In genomic region chr17:1779571-1780074, GRCh38 we compare ENCODE assay signal across 9 cellular contexts. TPM values are rescaled to one million over a fixed set of nuclear protein-coding genes. Genes with fewer than 3 reads are reported as not detected.
DNase-seq lines count a peak whose midpoint lies in the region; ATAC-seq, FAIRE-seq and TF ChIP-seq lines count a peak whose summit lies in the region.
"Had no signal": no experiment of that assay in that cellular context is flagged by ENCODE, and none has a peak within 500 bp of the region (broad histone marks: within the 10 kb centered on the region; RNA-seq: fewer than 3 reads in every experiment).

No MANE protein-coding gene starts in this region.

- no peaks in the 10 kb centered on the region for H3K9me3 Mint-ChIP-seq in MCF 10A (ENCODE audit: unreplicated experiment)
- H3K9me3 Mint-ChIP-seq in activated T-helper 17 cell treated with anti-CD3 and anti-CD28 coated beads, Interleukin-2, amount 50 U/mL, for 72 hours, result no peaks in the 10 kb centered on the region
- H3K9me3 Mint-ChIP-seq in activated naive CD4-positive, alpha-beta T cell treated with anti-CD3 and anti-CD28 coated beads, Interleukin-2, amount 50 U/mL, for 72 hours, result no peaks in the 10 kb centered on the region

- no peaks in the 10 kb centered on the region for H3K27me3 Mint-ChIP-seq in MCF 10A (ENCODE audit: insufficient read depth, unreplicated experiment)
- no peaks in the 10 kb centered on the region for H3K27me3 Mint-ChIP-seq in activated T-helper 17 cell treated with anti-CD3 and anti-CD28 coated beads, Interleukin-2, amount 50 U/mL, for 72 hours

- TSS peak; percentile 23 for BruUV-seq in MCF 10A (replicated peaks; lab: Mats Ljungman, UMichigan)

- H3K4me3 ChIP-seq in tibial artery, result peak overlapping the region; percentile 3 to 7

- no peak for ATAC-seq in activated T-helper 17 cell treated with anti-CD3 and anti-CD28 coated beads, Interleukin-2, amount 50 U/mL, for 72 hours (replicated peaks)
- ATAC-seq in activated naive CD4-positive, alpha-beta T cell treated with anti-CD3 and anti-CD28 coated beads, Interleukin-2, amount 50 U/mL, for 72 hours, result no peak

- CTCF ChIA-PET in MCF 10A (lab: Yijun Ruan, JAX), result interaction anchor here (0.5 to 14.6 kb wide), 4 partner anchors 11 to 146 kb away, joined by 3 to 211 read pairs (median 5); partner anchors contain the start of gene WDR81

- H3K36me3 ChIP-seq in tibial artery, result peaks cover 0 to 32% (median 23%) of the 10 kb centered on the region in 3 donors

- FAIRE-seq in HTR-8/SVneo (lab: Jason Lieb, UNC), result peak; percentile 75

- H3K27me3 ChIP-seq in tibial artery, result no peaks in the 10 kb centered on the region

- peak overlapping the region; percentile 49 for H3K4me3 Mint-ChIP-seq in MCF 10A (ENCODE audit: unreplicated experiment)
- no peak overlapping the region for H3K4me3 Mint-ChIP-seq in activated T-helper 17 cell treated with anti-CD3 and anti-CD28 coated beads, Interleukin-2, amount 50 U/mL, for 72 hours

- H3K4me1 Mint-ChIP-seq in MCF 10A (ENCODE audit: insufficient read depth, unreplicated experiment), result peaks cover 13% of the 10 kb centered on the region
- no peaks in the 10 kb centered on the region for H3K4me1 Mint-ChIP-seq in activated T-helper 17 cell treated with anti-CD3 and anti-CD28 coated beads, Interleukin-2, amount 50 U/mL, for 72 hours

- H3K27ac Mint-ChIP-seq in MCF 10A (ENCODE audit: low read depth, unreplicated experiment), result peak overlapping the region; percentile 83
- H3K27ac Mint-ChIP-seq in activated T-helper 17 cell treated with anti-CD3 and anti-CD28 coated beads, Interleukin-2, amount 50 U/mL, for 72 hours, result no peak overlapping the region
- H3K27ac Mint-ChIP-seq in activated naive CD4-positive, alpha-beta T cell treated with anti-CD3 and anti-CD28 coated beads, Interleukin-2, amount 50 U/mL, for 72 hours, result peak overlapping the region in 1 of 2 donors; percentile 36

- no peak for TF ChIP-seq CTCF in MCF 10A (IDR thresholded peaks at IDR 0.05; ENCODE audit: unreplicated experiment)
- no peak for TF ChIP-seq CTCF in tibial artery (IDR thresholded peaks at IDR 0.05)

- peak overlapping the region; percentile 95 to 99 for H3K27ac ChIP-seq in tibial artery
- H3K27ac ChIP-seq in caudate nucleus (ENCODE audit: low read depth, low read length), result no peak overlapping the region

- intact Hi-C loops in MCF 10A (cut with micrococcal nuclease) (no loop called here), tibial artery (cut with DNase I; ENCODE audit: low total_unique reads) (loop anchor here (2.0 kb wide), 1 partner anchor 55 kb away; the partner anchor contains the start of gene WDR81)

- no peaks in the 10 kb centered on the region for H3K9me3 ChIP-seq in tibial artery

- peak; percentile 91 for DNase-seq in HTR-8/SVneo (ENCODE audit: insufficient read length, low spot score)
- peak; percentile 88 for DNase-seq in MCF 10A (ENCODE audit: unreplicated experiment)
- peak; percentile 23 for DNase-seq in left kidney (ENCODE audit: low read depth, low spot score)
- DNase-seq in tibial artery, result peak; percentile 88 to 90
- no peak for DNase-seq in NAMALWA (ENCODE audit: low spot score)
- DNase-seq in caudate nucleus (lab: John Stamatoyannopoulos, UW), result no peak
- DNase-seq in activated naive CD4-positive, alpha-beta T cell treated with anti-CD3 and anti-CD28 coated beads, Interleukin-2, amount 50 U/mL, for 72 hours (ENCODE audit: low spot score in 2 of 2), result no peak
- DNase-seq: NCI-H187 treated with DMSO at 0.1 percent for 48 hours had no signal

- peaks cover 30% of the 10 kb centered on the region for H3K36me3 Mint-ChIP-seq in MCF 10A (ENCODE audit: insufficient read depth, unreplicated experiment)
- peaks cover 69% of the 10 kb centered on the region for H3K36me3 Mint-ChIP-seq in activated T-helper 17 cell treated with anti-CD3 and anti-CD28 coated beads, Interleukin-2, amount 50 U/mL, for 72 hours (ENCODE audit: low read depth)
- no peaks in the 10 kb centered on the region for H3K36me3 Mint-ChIP-seq in activated naive CD4-positive, alpha-beta T cell treated with anti-CD3 and anti-CD28 coated beads, Interleukin-2, amount 50 U/mL, for 72 hours

- H3K4me1 ChIP-seq in tibial artery, result peaks cover 0 to 63% (median 51%) of the 10 kb centered on the region in 4 donors

- POLR2A ChIA-PET in MCF 10A (lab: Yijun Ruan, JAX), result interaction anchor here (0.8 to 3.0 kb wide), 19 partner anchors 8 to 246 kb away, joined by 3 to 45 read pairs (median 5); partner anchors contain the start of genes RPA1, RTN4RL1 and SMYD4

RNA-seq across cellular contexts. Expression of gene SERPINF1, which starts 17.8 kb away (rescaled TPM):
- 1.8 TPM in 1 of 2 replicates, not detected in the other for total RNA-seq in MCF 10A (2022)
- not detected for total RNA-seq in activated T-helper 17 cell treated with anti-CD3 and anti-CD28 coated beads, Interleukin-2, amount 50 U/mL, for 72 hours
- total RNA-seq in activated naive CD4-positive, alpha-beta T cell treated with anti-CD3 and anti-CD28 coated beads, Interleukin-2, amount 50 U/mL, for 72 hours, result under 1 TPM in 1 of 2 donors, not detected in 1; 0.41 TPM

RNA-seq across cellular contexts. Expression of gene SERPINF2, which starts 37.0 kb away (rescaled TPM):
- total RNA-seq in MCF 10A (2022), result 0.56 and 0.66 TPM in 2 replicates
- under 1 TPM; 0.45 to 0.85 TPM for total RNA-seq in activated T-helper 17 cell treated with anti-CD3 and anti-CD28 coated beads, Interleukin-2, amount 50 U/mL, for 72 hours
- under 1 TPM in 1 of 2 donors, not detected in 1; 0.36 TPM for total RNA-seq in activated naive CD4-positive, alpha-beta T cell treated with anti-CD3 and anti-CD28 coated beads, Interleukin-2, amount 50 U/mL, for 72 hours

RNA-seq across cellular contexts. Expression of gene SMYD4, which starts 50.1 kb away (rescaled TPM):
- total RNA-seq in MCF 10A (2022), result 8.3 and 13.6 TPM in 2 replicates
- total RNA-seq in activated T-helper 17 cell treated with anti-CD3 and anti-CD28 coated beads, Interleukin-2, amount 50 U/mL, for 72 hours, result 10 to 100 TPM; 19.7 to 20.2 TPM
- total RNA-seq in activated naive CD4-positive, alpha-beta T cell treated with anti-CD3 and anti-CD28 coated beads, Interleukin-2, amount 50 U/mL, for 72 hours, result 10 to 100 TPM; 18.5 to 19.8 TPM

RNA-seq across cellular contexts. Expression of gene RPA1, which starts 50.2 kb away (rescaled TPM):
- 60.3 and 62.7 TPM in 2 replicates for total RNA-seq in MCF 10A (2022)
- total RNA-seq in activated T-helper 17 cell treated with anti-CD3 and anti-CD28 coated beads, Interleukin-2, amount 50 U/mL, for 72 hours, result 100 to 1,000 TPM; 121 to 139 TPM
- 100 to 1,000 TPM; 118 to 174 TPM for total RNA-seq in activated naive CD4-positive, alpha-beta T cell treated with anti-CD3 and anti-CD28 coated beads, Interleukin-2, amount 50 U/mL, for 72 hours

RNA-seq across cellular contexts. Expression of gene WDR81, which starts 55.1 kb away (rescaled TPM):
- 17.4 and 19.4 TPM in 2 replicates for total RNA-seq in MCF 10A (2022)
- total RNA-seq in activated T-helper 17 cell treated with anti-CD3 and anti-CD28 coated beads, Interleukin-2, amount 50 U/mL, for 72 hours, result 10 to 100 TPM; 13.2 to 20.2 TPM
- 10 to 100 TPM; 11.4 to 13.4 TPM for total RNA-seq in activated naive CD4-positive, alpha-beta T cell treated with anti-CD3 and anti-CD28 coated beads, Interleukin-2, amount 50 U/mL, for 72 hours

Comparison
In these comparisons a context has a peak if more than half of its experiments do, and no peak if none do; other contexts are left out.
1. DNase-seq: peak in HTR-8/SVneo (single experiment), MCF 10A (single experiment), left kidney (single experiment) and tibial artery (2 of 2); none in NAMALWA (single experiment), caudate nucleus (0 of 61) and activated naive CD4-positive, alpha-beta T cell treated with anti-CD3 and anti-CD28 coated beads, Interleukin-2, amount 50 U/mL, for 72 hours (0 of 2).